Comparison of ENCODE assay signal across 8 cellular contexts in genomic region chr6:30614843-30615218, GRCh38. TPM values are rescaled to one million over a fixed set of nuclear protein-coding genes. Genes with fewer than 3 reads are reported as not detected.
DNase-seq lines count a peak whose midpoint lies in the region; ATAC-seq and TF ChIP-seq lines count a peak whose summit lies in the region.

No MANE protein-coding gene starts in this region.

- no peaks in the 10 kb centered on the region; the same call in 1 of the 2 replicates for H3K27me3 Mint-ChIP-seq in H9 (ENCODE audit: low read depth)
- H3K27me3 Mint-ChIP-seq in activated naive CD8-positive, alpha-beta T cell, result no peaks in the 10 kb centered on the region

- H3K79me2 ChIP-seq in DND-41 (ENCODE audit: insufficient read depth, low read length), result peaks cover 92% of the 10 kb centered on the region
- peaks cover 2% of the 10 kb centered on the region; the same call in 1 of the 2 replicates for H3K79me2 ChIP-seq in H9 (ENCODE audit: insufficient read depth, low read length)
- peaks cover 74% of the 10 kb centered on the region for H3K79me2 ChIP-seq in SK-N-SH (ENCODE audit: insufficient read depth)

- peak; percentile 94 for DNase-seq in DND-41
- DNase-seq in H9, result peak; percentile 89
- peak; percentile 71 for DNase-seq in NCI-H1092 treated with DMSO at 0.1 percent for 48 hours (lab: John Stamatoyannopoulos, UW)
- peak; percentile 75 for DNase-seq in SK-N-SH
- peak; percentile 95 for DNase-seq in glomerular endothelial cell (ENCODE audit: extremely low read depth, low read depth, low spot score)
- peak; percentile 12 to 96 (median 81) for DNase-seq in nucleus accumbens (lab: John Stamatoyannopoulos, UW)
- DNase-seq in suprapubic skin (ENCODE audit: low spot score in 2 of 2), result peak; percentile 90 to 91

- H3F3A ChIP-seq in SK-N-SH (replicated peaks; ENCODE audit: insufficient read depth), result peaks cover 48% of the 10 kb centered on the region

- no peak overlapping the region for H3K56ac ChIP-seq in H9 (ENCODE audit: insufficient read length, low read depth, low read length)

- no peak overlapping the region for H3K23ac ChIP-seq in H9 (ENCODE audit: insufficient read length, low read depth, low read length)

- no peak for TF ChIP-seq CTCF in DND-41 (IDR thresholded peaks at IDR 0.05; ENCODE audit: borderline replicate concordance, extremely low read depth, low read length, poor library complexity, severe bottlenecking)
- no peak for TF ChIP-seq CTCF in H9 (conservative IDR thresholded peaks at IDR 0.05)
- no peak for TF ChIP-seq CTCF in SK-N-SH (IDR thresholded peaks at IDR 0.05)
- no peak for TF ChIP-seq CTCF in suprapubic skin (IDR thresholded peaks at IDR 0.05)

- peaks cover 4% of the 10 kb centered on the region for H3K79me1 ChIP-seq in H9 (ENCODE audit: insufficient read depth, low read depth, low read length, poor library complexity, severe bottlenecking)

- H3K4me3 ChIP-seq in DND-41 (ENCODE audit: low read depth in 1 of 2, low read length in 2 of 2) (peak overlapping the region; percentile 72; a peak in 3 of 4 replicates), SK-N-SH (ENCODE audit: low read depth in 2 of 2, low read length in 1 of 2) (peak overlapping the region; percentile 78 to 94), suprapubic skin (peak overlapping the region; percentile 90)

- peak in 1 of 2 donors; percentile 65 for TF ChIP-seq POLR2A in suprapubic skin (IDR thresholded peaks at IDR 0.05)

- H3K18ac ChIP-seq in H9 (ENCODE audit: insufficient read length, low read depth, low read length), result no peak overlapping the region

- no CpG with 5 or more reads among the region's 6 CpGs for WGBS in H9 (ENCODE audit: extremely low coverage, insufficient read length, low lambda C conversion rate)
- WGBS in SK-N-SH (ENCODE audit: low lambda C conversion rate), result 4% methylated on average over 6 of the region's 6 CpGs
- 0% methylated on average over 6 of the region's 6 CpGs for WGBS in suprapubic skin

- no peak overlapping the region for H2AK5ac ChIP-seq in H9 (ENCODE audit: insufficient read length, low read length)

- no peak overlapping the region for H4K8ac ChIP-seq in H9 (replicated peaks; ENCODE audit: insufficient read length, low read depth, low read length)

- ATAC-seq in DND-41 (ENCODE audit: insufficient read depth, low read depth), result peak; percentile 70

- H2BK15ac ChIP-seq in H9 (ENCODE audit: low read depth, low read length), result no peak overlapping the region

- H3K4me3 Mint-ChIP-seq in H9, result peak overlapping the region; percentile 92 to 97
- peak overlapping the region; percentile 99 for H3K4me3 Mint-ChIP-seq in activated naive CD8-positive, alpha-beta T cell

- TF ChIP-seq RAD21 in SK-N-SH (IDR thresholded peaks at IDR 0.05; ENCODE audit: low read length), result no peak

- no peak overlapping the region for H4K91ac ChIP-seq in H9 (ENCODE audit: insufficient read length, low read depth, low read length)

- peak overlapping the region; percentile 96 for H3K9ac ChIP-seq in DND-41 (ENCODE audit: low read depth, low read length)
- H3K9ac ChIP-seq in H9 (ENCODE audit: extremely low read depth, insufficient read length, low read length), result peak overlapping the region; percentile 99
- H3K9ac ChIP-seq in SK-N-SH, result peak overlapping the region; percentile 99

- H3T11ph ChIP-seq in H9 (ENCODE audit: low read length), result no peak overlapping the region

- peaks cover 21% of the 10 kb centered on the region for H3K23me2 ChIP-seq in H9 (ENCODE audit: insufficient read length, low read depth, low read length, poor library complexity, severe bottlenecking)

- TF ChIP-seq EP300 in SK-N-SH (IDR thresholded peaks at IDR 0.05; ENCODE audit: borderline replicate concordance in 1 of 2, low read depth in 1 of 2, low read length in 1 of 2) (no peak), suprapubic skin (IDR thresholded peaks at IDR 0.05) (no peak)

- peak overlapping the region; percentile 99 to 100 (median 100) for H3K27ac Mint-ChIP-seq in H9
- peak overlapping the region; percentile 100 for H3K27ac Mint-ChIP-seq in activated naive CD8-positive, alpha-beta T cell

- peaks cover 38 to 44% of the 10 kb centered on the region in 2 experiments for H3K4me1 Mint-ChIP-seq in H9
- peaks cover 64% of the 10 kb centered on the region for H3K4me1 Mint-ChIP-seq in activated naive CD8-positive, alpha-beta T cell (ENCODE audit: low read depth)

- H2BK120ac ChIP-seq in H9 (ENCODE audit: low read depth, low read length, poor library complexity, severe bottlenecking), result no peak overlapping the region

- POLR2A ChIA-PET in SK-N-SH (lab: Yijun Ruan, JAX), result interaction anchor here (0.5 to 4.7 kb wide), 22 partner anchors 8 to 927 kb away, joined by 3 to 32 read pairs (median 4); partner anchors contain the start of genes ABCF1, ATAT1, C6orf136 and DDX39B

- no peaks in the 10 kb centered on the region for H3K27me3 ChIP-seq in DND-41 (ENCODE audit: insufficient read depth, low read length, poor library complexity)
- H3K27me3 ChIP-seq in H9 (ENCODE audit: insufficient read depth, low read length), result no peaks in the 10 kb centered on the region
- H3K27me3 ChIP-seq in SK-N-SH (ENCODE audit: insufficient read depth), result no peaks in the 10 kb centered on the region
- H3K27me3 ChIP-seq in suprapubic skin, result no peaks in the 10 kb centered on the region

- CTCF ChIA-PET in SK-N-SH (lab: Yijun Ruan, JAX), result interaction anchor here (1.2 to 3.8 kb wide), 5 partner anchors 10 to 108 kb away, joined by 3 to 33 read pairs (median 8); no protein-coding TSS in a partner anchor

- H3K4me2 ChIP-seq in DND-41 (ENCODE audit: insufficient read depth, low read length) (peak overlapping the region; percentile 72), H9 (ENCODE audit: insufficient read depth, insufficient read length, low read length) (peak overlapping the region; percentile 89), SK-N-SH (peak overlapping the region; percentile 85)

- H3K9me2 ChIP-seq in SK-N-SH, result no peaks in the 10 kb centered on the region

- peaks cover 56% of the 10 kb centered on the region for H3K36me3 ChIP-seq in DND-41 (ENCODE audit: insufficient read depth, low read length)
- H3K36me3 ChIP-seq in SK-N-SH (replicated peaks in 1 of 2; ENCODE audit: control insufficient read depth in 1 of 2, insufficient read depth in 2 of 2, low read length in 1 of 2), result peaks cover 31 to 43% of the 10 kb centered on the region in 2 experiments
- peaks cover 14% of the 10 kb centered on the region for H3K36me3 ChIP-seq in suprapubic skin

- peaks cover 32 to 66% (median 48%) of the 10 kb centered on the region in 3 experiments for H3K36me3 Mint-ChIP-seq in H9 (ENCODE audit: insufficient read depth in 1 of 3, low read depth in 3 of 3)
- H3K36me3 Mint-ChIP-seq in activated naive CD8-positive, alpha-beta T cell, result peaks cover 27% of the 10 kb centered on the region

- H3K9me3 ChIP-seq in DND-41 (ENCODE audit: insufficient read depth, low read length, severe bottlenecking) (no peaks in the 10 kb centered on the region), H9 (ENCODE audit: control insufficient read depth, low read depth, low read length) (no peaks in the 10 kb centered on the region), SK-N-SH (no peaks in the 10 kb centered on the region), suprapubic skin (no peaks in the 10 kb centered on the region)

- H2BK12ac ChIP-seq in H9 (ENCODE audit: insufficient read length, low read depth, low read length), result no peak overlapping the region

- H2AFZ ChIP-seq in DND-41 (ENCODE audit: low read depth, low read length), result no peak overlapping the region
- no peak overlapping the region for H2AFZ ChIP-seq in H9 (ENCODE audit: low read length)
- H2AFZ ChIP-seq in SK-N-SH (ENCODE audit: low read depth), result no peak overlapping the region

- no peak overlapping the region for H2BK20ac ChIP-seq in H9 (ENCODE audit: low read depth, low read length, poor library complexity, severe bottlenecking)

- H4K20me1 ChIP-seq in DND-41 (ENCODE audit: insufficient read depth, low read length), result peaks cover 24% of the 10 kb centered on the region
- no peaks in the 10 kb centered on the region for H4K20me1 ChIP-seq in H9 (ENCODE audit: control insufficient read depth, insufficient read depth, insufficient read length)
- peaks cover 16% of the 10 kb centered on the region for H4K20me1 ChIP-seq in SK-N-SH (ENCODE audit: insufficient read depth)

- no peak overlapping the region for H3K14ac ChIP-seq in H9 (ENCODE audit: insufficient read depth, low read length)

- no peak overlapping the region for H2BK5ac ChIP-seq in H9 (ENCODE audit: insufficient read length, low read length)

- peaks cover 8 to 12% of the 10 kb centered on the region in 2 experiments; a peak in 3 of 5 replicates for H3K9me3 Mint-ChIP-seq in H9
- H3K9me3 Mint-ChIP-seq in activated naive CD8-positive, alpha-beta T cell (ENCODE audit: low read depth), result no peaks in the 10 kb centered on the region

- H3K4me1 ChIP-seq in DND-41 (ENCODE audit: insufficient read depth, low read length) (peaks cover 39% of the 10 kb centered on the region), H9 (ENCODE audit: insufficient read depth, low read length) (peaks cover 4% of the 10 kb centered on the region; the same call in 1 of the 2 replicates), SK-N-SH (ENCODE audit: control insufficient read depth in 1 of 2, insufficient read depth in 2 of 2, low read depth in 1 of 2, low read length in 1 of 2) (peaks cover 25 to 32% of the 10 kb centered on the region in 2 experiments), suprapubic skin (peaks cover 60% of the 10 kb centered on the region)

- H3K27ac ChIP-seq in DND-41 (ENCODE audit: low read length) (peak overlapping the region; percentile 95), H9 (ENCODE audit: insufficient read length, low read depth, low read length) (peak overlapping the region; percentile 90), SK-N-SH (ENCODE audit: low read depth in 2 of 2, low read length in 1 of 2) (peak overlapping the region; percentile 96 to 98), suprapubic skin (peak overlapping the region; percentile 98)

- H3K4ac ChIP-seq in H9 (ENCODE audit: low read depth, low read length), result no peak overlapping the region; the same call in 1 of the 2 replicates

- H4K5ac ChIP-seq in H9 (ENCODE audit: insufficient read length, low read depth, low read length), result no peak overlapping the region

RNA-seq across cellular contexts. Expression of gene PPP1R10, which starts 2.2 kb away (rescaled TPM):
- total RNA-seq in H9 (2021) (123 and 126 TPM in 2 replicates), glomerular endothelial cell (32.7 and 40.0 TPM in 2 replicates), suprapubic skin (10 to 100 TPM; 27.2 to 68.2 (median 46.7) TPM)
- 16.8 and 22.1 TPM in 2 replicates for polyA plus RNA-seq in SK-N-SH (2012; rRNA removed)
- polyA plus RNA-seq in SK-N-SH (2012; cell fraction: cytosol; rRNA removed), result 11.9 and 13.4 TPM in 2 replicates
- polyA plus RNA-seq in SK-N-SH (2012; cell fraction: nucleus; rRNA removed), result 36.9 and 46.7 TPM in 2 replicates

RNA-seq across cellular contexts. Expression of gene MRPS18B, which starts 2.8 kb away (rescaled TPM):
- total RNA-seq in H9 (2021) (49.7 and 54.0 TPM in 2 replicates), glomerular endothelial cell (33.9 and 41.1 TPM in 2 replicates), suprapubic skin (10 to 100 TPM; 48.1 to 85.7 (median 62.4) TPM)
- polyA plus RNA-seq in SK-N-SH (2012; rRNA removed), result 45.2 and 51.1 TPM in 2 replicates
- polyA plus RNA-seq in SK-N-SH (2012; cell fraction: cytosol; rRNA removed), result 40.9 and 47.8 TPM in 2 replicates
- polyA plus RNA-seq in SK-N-SH (2012; cell fraction: nucleus; rRNA removed), result 14.5 and 18.0 TPM in 2 replicates

RNA-seq across cellular contexts. Expression of gene ATAT1, which starts 11.8 kb away (rescaled TPM):
- total RNA-seq in H9 (2021) (19.6 and 20.1 TPM in 2 replicates), glomerular endothelial cell (8.1 and 8.9 TPM in 2 replicates), suprapubic skin (10 to 100 TPM in 1 of 4 donors, 1 to 10 TPM in 3; 4.7 to 24.0 (median 7.9) TPM)
- polyA plus RNA-seq in SK-N-SH (2012; rRNA removed), result 35.4 and 36.2 TPM in 2 replicates
- 27.5 TPM in 2 replicates for polyA plus RNA-seq in SK-N-SH (2012; cell fraction: cytosol; rRNA removed)
- 170 and 237 TPM in 2 replicates for polyA plus RNA-seq in SK-N-SH (2012; cell fraction: nucleus; rRNA removed)

RNA-seq across cellular contexts. Expression of gene C6orf136, which starts 32.1 kb away (rescaled TPM):
- 22.2 and 23.9 TPM in 2 replicates for total RNA-seq in H9 (2021)
- polyA plus RNA-seq in SK-N-SH (2012; rRNA removed), result 11.7 and 14.3 TPM in 2 replicates
- polyA plus RNA-seq in SK-N-SH (2012; cell fraction: cytosol; rRNA removed), result 8.6 and 11.0 TPM in 2 replicates
- polyA plus RNA-seq in SK-N-SH (2012; cell fraction: nucleus; rRNA removed), result 58.1 and 80.2 TPM in 2 replicates
- 6.8 and 8.5 TPM in 2 replicates for total RNA-seq in glomerular endothelial cell
- 10 to 100 TPM in 3 of 4 donors, 1 to 10 TPM in 1; 10.0 to 31.3 (median 15.5) TPM for total RNA-seq in suprapubic skin

RNA-seq across cellular contexts. Expression of gene ABCF1, which starts 43.6 kb away (rescaled TPM):
- total RNA-seq in H9 (2021), result 118 TPM in 2 replicates
- polyA plus RNA-seq in SK-N-SH (2012; rRNA removed), result 42.5 and 53.4 TPM in 2 replicates
- 38.9 and 40.2 TPM in 2 replicates for polyA plus RNA-seq in SK-N-SH (2012; cell fraction: cytosol; rRNA removed)
- 62.5 and 80.8 TPM in 2 replicates for polyA plus RNA-seq in SK-N-SH (2012; cell fraction: nucleus; rRNA removed)
- total RNA-seq in glomerular endothelial cell, result 54.0 and 64.4 TPM in 2 replicates
- total RNA-seq in suprapubic skin, result 10 to 100 TPM; 41.7 to 46.4 (median 45.0) TPM

Comparison
In these comparisons a context has a peak if more than half of its experiments do, and no peak if none do; other contexts are left out.
1. Peak in every context shown above with its lines: DNase-seq, ATAC-seq, H3K4me3 ChIP-seq and H3K27ac ChIP-seq.